ENCODE assay signal across 1 cellular context in genomic region chr19:11949201-11949600, GRCh38.
TF ChIP-seq lines count a peak whose summit lies in the region.

No MANE protein-coding gene starts in this region.

TF ChIP-seq in SK-N-SH, 30 proteins besides CTCF, POLR2A, EP300 and RAD21:
- TF ChIP-seq MAX (IDR thresholded peaks at IDR 0.05; ENCODE audit: low read depth): no peak
- no peak for TF ChIP-seq USF1 (IDR thresholded peaks at IDR 0.05; ENCODE audit: borderline replicate concordance, low read depth)
